Comparison of ENCODE assay signal across 36 cellular contexts in the genomic region with DNA sequence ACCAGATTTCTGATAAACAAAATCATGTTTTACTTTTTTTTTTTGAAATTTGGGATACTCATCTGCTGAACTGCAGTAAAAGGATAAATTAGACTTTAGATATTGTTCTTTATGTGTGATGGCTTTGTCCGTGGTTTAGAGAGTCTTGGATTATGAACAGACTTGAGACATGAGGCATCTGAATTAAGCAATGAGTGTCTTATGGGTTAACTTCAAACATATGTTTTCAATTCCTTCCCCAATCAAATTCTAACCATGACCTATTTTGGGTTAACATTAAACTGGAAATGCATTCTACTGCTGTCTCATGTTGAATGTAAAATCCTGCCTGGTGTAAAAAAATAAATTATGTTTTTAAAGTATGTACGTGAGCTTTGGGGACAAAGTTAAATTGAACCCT.
"Had no signal": no experiment of that assay in that cellular context is flagged by ENCODE, and none has a peak within 500 bp of the region (broad histone marks: within the 10 kb centered on the region; RNA-seq: fewer than 3 reads in every experiment).

No MANE protein-coding gene starts in this region.

- DNase-seq: activated CD4-positive, alpha-beta memory T cell treated with anti-CD3 and anti-CD28 coated beads, Interleukin-2, amount 10 ng/mL, durations not matched to agents 7 days and 5 days; activated CD4-positive, alpha-beta T cell treated with anti-CD3 and anti-CD28 coated beads for 1 hour; activated CD4-positive, alpha-beta T cell treated with anti-CD3 and anti-CD28 coated beads for 48 hours; activated CD4-positive, CD25-positive, alpha-beta regulatory T cell; activated CD8-positive, alpha-beta memory T cell treated with anti-CD3 and anti-CD28 coated beads for 24 hours; activated CD8-positive, alpha-beta memory T cell treated with anti-CD3 and anti-CD28 coated beads, Interleukin-2, amount 10 ng/mL, durations not matched to agents 7 days and 5 days; activated CD8-positive, alpha-beta memory T cell treated with anti-CD3 and anti-CD28 coated beads, Interleukin-2, amount 50 U/mL, for 48 hours; activated effector memory CD4-positive, alpha-beta T cell treated with Interleukin-2 at 50 U/mL for 16 hours; activated naive CD4-positive, alpha-beta T cell treated with anti-CD3 and anti-CD28 coated beads, Interleukin-2, amount 10 ng/mL, durations not matched to agents 7 days and 5 days; activated naive CD8-positive, alpha-beta T cell treated with anti-CD3 and anti-CD28 coated beads, Interleukin-2, amount 50 U/mL, for 24 hours; activated T-cell treated with anti-CD3 and anti-CD28 coated beads, Interleukin-2, amount 50 U/mL, for 48 hours; anterior cingulate cortex; Karpas-422; NCI-H1048; NCI-H1105 treated with DMSO at 0.1 percent for 48 hours; NCI-H1436; NCI-H1694; NCI-H1930; NCI-H345; NCI-H524 treated with DMSO at 0.1 percent for 48 hours; NCI-H748 treated with DMSO at 0.1 percent for 48 hours; NK-92 treated with Interleukin-12 subunit alpha and Interleukin-12 subunit beta, amount 100 ng/mL, for 24 hours; PC-3; Peyer's patch; RPMI8226; SHP77 treated with DMSO at 0.1 percent for 48 hours; SW 1271; T-helper 1 cell; T-helper 2 cell; T-helper 9 cell; WERI-Rb-1 had no signal

- H3K4me1 ChIP-seq: Peyer's patch had no signal

- H3K4me3 Mint-ChIP-seq: activated CD4-positive, alpha-beta memory T cell treated with anti-CD3 and anti-CD28 coated beads, Interleukin-2, amount 10 ng/mL, durations not matched to agents 7 days and 5 days; activated CD8-positive, alpha-beta memory T cell treated with anti-CD3 and anti-CD28 coated beads, Interleukin-2, amount 10 ng/mL, durations not matched to agents 7 days and 5 days; activated naive CD4-positive, alpha-beta T cell treated with anti-CD3 and anti-CD28 coated beads, Interleukin-2, amount 10 ng/mL, durations not matched to agents 7 days and 5 days; activated naive CD8-positive, alpha-beta T cell; activated naive CD8-positive, alpha-beta T cell treated with anti-CD3 and anti-CD28 coated beads, Interleukin-2, amount 50 U/mL, for 24 hours; brain; central memory CD8-positive, alpha-beta T cell had no signal

- H3K27ac ChIP-seq: Peyer's patch, SJSA1, WERI-Rb-1 had no signal

- H3K27me3 Mint-ChIP-seq: activated CD8-positive, alpha-beta memory T cell treated with anti-CD3 and anti-CD28 coated beads, Interleukin-2, amount 10 ng/mL, durations not matched to agents 7 days and 5 days; activated naive CD4-positive, alpha-beta T cell treated with anti-CD3 and anti-CD28 coated beads, Interleukin-2, amount 10 ng/mL, durations not matched to agents 7 days and 5 days; central memory CD8-positive, alpha-beta T cell had no signal

- H3K9me3 Mint-ChIP-seq: activated naive CD4-positive, alpha-beta T cell treated with anti-CD3 and anti-CD28 coated beads, Interleukin-2, amount 10 ng/mL, durations not matched to agents 7 days and 5 days had no signal

- H3K27ac Mint-ChIP-seq: activated CD4-positive, alpha-beta memory T cell treated with anti-CD3 and anti-CD28 coated beads, Interleukin-2, amount 10 ng/mL, durations not matched to agents 7 days and 5 days; activated CD8-positive, alpha-beta memory T cell treated with anti-CD3 and anti-CD28 coated beads, Interleukin-2, amount 10 ng/mL, durations not matched to agents 7 days and 5 days; activated naive CD4-positive, alpha-beta T cell treated with anti-CD3 and anti-CD28 coated beads, Interleukin-2, amount 10 ng/mL, durations not matched to agents 7 days and 5 days; activated naive CD8-positive, alpha-beta T cell; activated naive CD8-positive, alpha-beta T cell treated with anti-CD3 and anti-CD28 coated beads, Interleukin-2, amount 50 U/mL, for 24 hours; brain had no signal

- H3K36me3 ChIP-seq: Peyer's patch, SJSA1, WERI-Rb-1 had no signal

- H3K27me3 ChIP-seq: Peyer's patch, SJSA1 had no signal

- ATAC-seq: activated CD8-positive, alpha-beta memory T cell treated with anti-CD3 and anti-CD28 coated beads, Interleukin-2, amount 10 ng/mL, durations not matched to agents 7 days and 5 days; activated naive CD8-positive, alpha-beta T cell treated with anti-CD3 and anti-CD28 coated beads, Interleukin-2, amount 50 U/mL, for 24 hours; PC-3; SK-N-SH treated with all-trans-retinoic acid at 6 μM for 48 hours had no signal

- H3K4me1 Mint-ChIP-seq: activated CD4-positive, alpha-beta memory T cell treated with anti-CD3 and anti-CD28 coated beads, Interleukin-2, amount 10 ng/mL, durations not matched to agents 7 days and 5 days; activated CD8-positive, alpha-beta memory T cell treated with anti-CD3 and anti-CD28 coated beads, Interleukin-2, amount 10 ng/mL, durations not matched to agents 7 days and 5 days; activated naive CD4-positive, alpha-beta T cell treated with anti-CD3 and anti-CD28 coated beads, Interleukin-2, amount 10 ng/mL, durations not matched to agents 7 days and 5 days; activated naive CD8-positive, alpha-beta T cell treated with anti-CD3 and anti-CD28 coated beads, Interleukin-2, amount 50 U/mL, for 24 hours; central memory CD8-positive, alpha-beta T cell had no signal

- H3K9me3 ChIP-seq: Peyer's patch, SJSA1 had no signal

- H3K4me3 ChIP-seq: Peyer's patch, SJSA1 had no signal
